1 cellular context compared by ENCODE assay signal in genomic region chr4:139301143-139301820, GRCh38.
TF ChIP-seq lines count a peak whose summit lies in the region.

TSS of gene NAA15 (plus strand) at chr4:139301505. CDS start at chr4:139301778, 273 bp downstream.

TF ChIP-seq in HepG2, 621 proteins besides CTCF, POLR2A, EP300 and RAD21 (continued from another document and continues in another):
- TF ChIP-seq ZNF646 (CRISPR knock-in tag; IDR thresholded peaks at IDR 0.05) = no peak
- TF ChIP-seq KLF6 (CRISPR knock-in tag; IDR thresholded peaks at IDR 0.05) = peak; percentile 28; the same call in 1 of the 2 replicates
- no peak for TF ChIP-seq SRY (CRISPR knock-in tag; IDR thresholded peaks at IDR 0.05)
- TF ChIP-seq ZMAT5 (CRISPR knock-in tag; IDR thresholded peaks at IDR 0.05; ENCODE audit: borderline replicate concordance, low read depth) = no peak
- peak; percentile 46; the same call in 1 of the 2 replicates for TF ChIP-seq ZNF451 (CRISPR knock-in tag; IDR thresholded peaks at IDR 0.05)
- no peak for TF ChIP-seq ATM (IDR thresholded peaks at IDR 0.05; ENCODE audit: borderline replicate concordance)
- TF ChIP-seq HNRNPUL1 (IDR thresholded peaks at IDR 0.05; ENCODE audit: low read depth, low read length) = no peak
- TF ChIP-seq TSC22D2 (CRISPR knock-in tag; IDR thresholded peaks at IDR 0.05; ENCODE audit: borderline replicate concordance) = 0 out of 2 replicates have a peak, but pooled peaks have one; percentile 23
- peak; percentile 64; the same call in 1 of the 2 replicates for TF ChIP-seq PHF20 (CRISPR knock-in tag; IDR thresholded peaks at IDR 0.05)
- no peak for TF ChIP-seq ZBTB37 (CRISPR knock-in tag; IDR thresholded peaks at IDR 0.05)
- TF ChIP-seq CEBPB (IDR thresholded peaks at IDR 0.05; ENCODE audit: borderline replicate concordance, low read depth, low read length) = no peak
- TF ChIP-seq ZNF3 (CRISPR knock-in tag; IDR thresholded peaks at IDR 0.05) = no peak
- no peak for TF ChIP-seq RELA (CRISPR knock-in tag; IDR thresholded peaks at IDR 0.05)
- TF ChIP-seq KLF12 (CRISPR knock-in tag; IDR thresholded peaks at IDR 0.05; ENCODE audit: borderline replicate concordance) = no peak
- TF ChIP-seq ZNF652 (CRISPR knock-in tag; IDR thresholded peaks at IDR 0.05; ENCODE audit: borderline replicate concordance, low read depth) = no peak
- TF ChIP-seq ZBTB14 (CRISPR knock-in tag; IDR thresholded peaks at IDR 0.05) = no peak
- TF ChIP-seq SYNCRIP (IDR thresholded peaks at IDR 0.05; ENCODE audit: insufficient read depth, low read depth, low read length) = no peak
- no peak for TF ChIP-seq PTBP1 (IDR thresholded peaks at IDR 0.05; ENCODE audit: low read depth, low read length, poor library complexity, severe bottlenecking)
- no peak for TF ChIP-seq KLF13 (CRISPR knock-in tag; IDR thresholded peaks at IDR 0.05)
- TF ChIP-seq SP2 (CRISPR knock-in tag; IDR thresholded peaks at IDR 0.05) = peak; percentile 78
- no peak for TF ChIP-seq ZNF280B (CRISPR knock-in tag; IDR thresholded peaks at IDR 0.05; ENCODE audit: borderline replicate concordance)
- TF ChIP-seq MTF1 (CRISPR knock-in tag; IDR thresholded peaks at IDR 0.05) = no peak
- TF ChIP-seq ZNF232 (CRISPR knock-in tag; IDR thresholded peaks at IDR 0.05; ENCODE audit: borderline replicate concordance) = no peak
- 0 out of 2 replicates have a peak, but pooled peaks have one; percentile 63 for TF ChIP-seq BRCA1 (CRISPR knock-in tag; IDR thresholded peaks at IDR 0.05)
- no peak for TF ChIP-seq CC2D1A (CRISPR knock-in tag; IDR thresholded peaks at IDR 0.05)
- TF ChIP-seq ZNF678 (CRISPR knock-in tag; IDR thresholded peaks at IDR 0.05) = no peak
- 0 out of 2 replicates have a peak, but pooled peaks have one; percentile 51 for TF ChIP-seq HOMEZ (CRISPR knock-in tag; IDR thresholded peaks at IDR 0.05; ENCODE audit: low read depth)
- no peak for TF ChIP-seq GFI1 (CRISPR knock-in tag; IDR thresholded peaks at IDR 0.05; ENCODE audit: borderline replicate concordance)
- TF ChIP-seq ZBTB33 (CRISPR knock-in tag; IDR thresholded peaks at IDR 0.05) = peak; percentile 11; the same call in 1 of the 2 replicates
- no peak for TF ChIP-seq NR3C1 (CRISPR knock-in tag; IDR thresholded peaks at IDR 0.05)
- no peak; the same call in 1 of the 2 replicates for TF ChIP-seq ZNF256 (CRISPR knock-in tag; conservative IDR thresholded peaks at IDR 0.05)
- peak in 1 of 2 experiments; percentile 20; a peak in 1 of 4 replicates for TF ChIP-seq NR2F1 (CRISPR knock-in tag; IDR thresholded peaks at IDR 0.05)
- 0 out of 2 replicates have a peak, but pooled peaks have one; percentile 26 for TF ChIP-seq ZNF839 (CRISPR knock-in tag; IDR thresholded peaks at IDR 0.05; ENCODE audit: borderline replicate concordance)
- peak; percentile 47; the same call in 1 of the 2 replicates for TF ChIP-seq MIER3 (CRISPR knock-in tag; IDR thresholded peaks at IDR 0.05; ENCODE audit: borderline replicate concordance)
- no peak for TF ChIP-seq U2AF1 (optimal IDR thresholded peaks at IDR 0.05; ENCODE audit: low read depth, low read length)
- TF ChIP-seq FOXP4 (CRISPR knock-in tag; IDR thresholded peaks at IDR 0.05) = no peak
- no peak for TF ChIP-seq RARA (CRISPR knock-in tag; IDR thresholded peaks at IDR 0.05)
- peak; percentile 77 for TF ChIP-seq RBFOX2 (IDR thresholded peaks at IDR 0.05; ENCODE audit: low read depth, low read length)
- peak; percentile 57; the same call in 1 of the 2 replicates for TF ChIP-seq POLR2AphosphoS2 (IDR thresholded peaks at IDR 0.05; ENCODE audit: low read depth, low read length)
- peak; percentile 70; the same call in 1 of the 2 replicates for TF ChIP-seq SIN3A (IDR thresholded peaks at IDR 0.05; ENCODE audit: borderline replicate concordance, low read depth, low read length)
- no peak for TF ChIP-seq TMF1 (CRISPR knock-in tag; IDR thresholded peaks at IDR 0.05; ENCODE audit: low read depth)
- peak; percentile 17; the same call in 1 of the 2 replicates for TF ChIP-seq POGK (CRISPR knock-in tag; conservative IDR thresholded peaks at IDR 0.05)
- TF ChIP-seq ZNF20 (CRISPR knock-in tag; IDR thresholded peaks at IDR 0.05) = no peak
- TF ChIP-seq FOXJ3 (CRISPR knock-in tag; IDR thresholded peaks at IDR 0.05; ENCODE audit: borderline replicate concordance) = peak; percentile 56
